Comparison of ENCODE assay signal across 25 cellular contexts in genomic region chr5:180050106-180050929, GRCh38. TPM values are rescaled to one million over a fixed set of nuclear protein-coding genes. Genes with fewer than 3 reads are reported as not detected.
DNase-seq lines count a peak whose midpoint lies in the region; ATAC-seq and TF ChIP-seq lines count a peak whose summit lies in the region.
"Had no signal": no experiment of that assay in that cellular context is flagged by ENCODE, and none has a peak within 500 bp of the region (broad histone marks: within the 10 kb centered on the region; RNA-seq: fewer than 3 reads in every experiment).

No MANE protein-coding gene starts in this region.

- H3K27ac ChIP-seq in body of pancreas, result peak overlapping the region in 3 of 4 donors; percentile 14 to 80 (median 66)
- H3K27ac ChIP-seq: lower lobe of right lung had no signal

- H3K9me3 ChIP-seq in Loucy (ENCODE audit: insufficient read depth, low read depth, low read length) (no peaks in the 10 kb centered on the region), body of pancreas (no peaks in the 10 kb centered on the region)
- H3K9me3 ChIP-seq: lower lobe of right lung had no signal

- no peak overlapping the region for H3K4me3 ChIP-seq in Loucy (ENCODE audit: low read length, poor library complexity, severe bottlenecking)
- no peak overlapping the region for H3K4me3 ChIP-seq in body of pancreas
- no peak overlapping the region for H3K4me3 ChIP-seq in H7 (ENCODE audit: insufficient read depth, low read depth, low read length)
- H3K4me3 ChIP-seq: lower lobe of right lung had no signal

- DNase-seq in G401 (ENCODE audit: low spot score), result peak; percentile 66
- DNase-seq in body of pancreas, result peak in 2 of 4 donors; percentile 15 to 33
- peak; percentile 73 for DNase-seq in left lobe of liver (ENCODE audit: low spot score)
- DNase-seq in H7, result no peak
- no peak for DNase-seq in activated naive CD4-positive, alpha-beta T cell treated with anti-CD3 and anti-CD28 coated beads, Interleukin-2, amount 50 U/mL, for 16 hours
- DNase-seq in activated CD4-positive, CD25-positive, alpha-beta regulatory T cell (lab: John Stamatoyannopoulos, UW), result no peak
- no peak for DNase-seq in stimulated activated CD8-positive, alpha-beta memory T cell treated with anti-CD3 and anti-CD28 coated beads, Interleukin-4, amount 100 ng/mL, for 48 hours
- DNase-seq: ACHN; activated CD4-positive, alpha-beta T cell treated with anti-CD3 and anti-CD28 coated beads for 48 hours; activated effector memory CD4-positive, alpha-beta T cell treated with anti-CD3 and anti-CD28 coated beads, Interleukin-2, amount 50 U/mL, for 16 hours; activated naive CD8-positive, alpha-beta T cell treated with anti-CD3 and anti-CD28 coated beads, Interleukin-2, amount 10 ng/mL, durations not matched to agents 7 days and 5 days; CD8-positive, alpha-beta memory T cell; central memory CD4-positive, alpha-beta T cell; DMS 273 treated with DMSO at 0.1 percent for 48 hours; EL; foreskin melanocyte; lower lobe of right lung; naive thymus-derived CD8-positive, alpha-beta T cell; NCI-H1930; NCI-H526; Right ventricle myocardium superior; stimulated activated naive B cell treated with anti-CD40 and anti-IgM and Interleukin-4, amounts not matched to agents 10 μg/mL and 1 μg/mL and 100 μg/mL, for 72 hours; T-helper 17 cell had no signal

- WGBS in body of pancreas, 2 donors, result 74 to 80% methylated on average over 7 to 9 of the region's 9 CpGs

- ATAC-seq in body of pancreas (no peak), left lobe of liver (peak; percentile 89)
- ATAC-seq: lower lobe of right lung; naive thymus-derived CD8-positive, alpha-beta T cell; SK-N-SH treated with all-trans-retinoic acid at 6 μM for 48 hours; stimulated activated naive B cell treated with anti-CD40 and anti-IgM and Interleukin-4, amounts not matched to agents 10 μg/mL and 1 μg/mL and 100 μg/mL, for 72 hours; T-helper 17 cell had no signal

- no peaks in the 10 kb centered on the region; the same call in 1 of the 2 replicates for H3K36me3 ChIP-seq in Loucy (ENCODE audit: insufficient read depth, low read length)
- H3K36me3 ChIP-seq in body of pancreas (replicated peaks in 1 of 2; ENCODE audit: insufficient read depth in 1 of 2, low read depth in 2 of 2), result no peaks in the 10 kb centered on the region
- H3K36me3 ChIP-seq in H7 (replicated peaks; ENCODE audit: control insufficient read depth, insufficient read depth, low read length), result no peaks in the 10 kb centered on the region; the same call in 1 of the 2 replicates
- H3K36me3 ChIP-seq: lower lobe of right lung had no signal

- H3K79me2 ChIP-seq in Loucy (ENCODE audit: insufficient read depth, low read length), result peaks cover 91% of the 10 kb centered on the region

- H3K4me2 ChIP-seq in Loucy (ENCODE audit: low read depth, low read length, poor library complexity, severe bottlenecking), result peak overlapping the region; percentile 64

- H2AFZ ChIP-seq in Loucy (ENCODE audit: low read length), result no peak overlapping the region

- H3K27me3 ChIP-seq in Loucy (ENCODE audit: insufficient read depth, low read length, poor library complexity, severe bottlenecking) (no peaks in the 10 kb centered on the region), body of pancreas (no peaks in the 10 kb centered on the region), H7 (ENCODE audit: control insufficient read depth, insufficient read depth, low read length) (no peaks in the 10 kb centered on the region)

- intact Hi-C loops in body of pancreas (cut with DNase I), result no loop called here

- H3K4me1 ChIP-seq in Loucy (ENCODE audit: insufficient read depth, low read length, poor library complexity, severe bottlenecking) (peaks cover 32% of the 10 kb centered on the region), body of pancreas (peaks cover 38% of the 10 kb centered on the region)

- H3K9me2 ChIP-seq in Loucy (replicated peaks; ENCODE audit: low read depth, low read length), result no peaks in the 10 kb centered on the region

- no peak for TF ChIP-seq CTCF in Loucy (conservative IDR thresholded peaks at IDR 0.05; ENCODE audit: low read length)
- no peak for TF ChIP-seq CTCF in body of pancreas (IDR thresholded peaks at IDR 0.05)

- TF ChIP-seq POLR2A in body of pancreas (IDR thresholded peaks at IDR 0.05), result no peak

- in situ Hi-C loops in G401 (cut with HindIII; ENCODE audit: low sequenced_read_pairs), result no loop called here

- no peaks in the 10 kb centered on the region for H3F3A ChIP-seq in Loucy (ENCODE audit: low read depth)

- peaks cover 23% of the 10 kb centered on the region for H4K20me1 ChIP-seq in Loucy (ENCODE audit: insufficient read depth, low read length, poor library complexity, severe bottlenecking)

- H3K9ac ChIP-seq in Loucy (ENCODE audit: low read depth, low read length, poor library complexity, severe bottlenecking), result peak overlapping the region; percentile 68

RNA-seq across cellular contexts. Expression of gene RNF130, which starts 21.2 kb away (rescaled TPM):
- total RNA-seq in G401 (2014; rRNA removed; shearing (Covaris generic)), result 54.9 and 67.9 TPM in 2 replicates
- total RNA-seq in body of pancreas, result 10 to 100 TPM; 32.3 to 58.9 TPM
- 102 TPM for total RNA-seq in left lobe of liver
- 123 and 154 TPM in 2 replicates for total RNA-seq in H7 (2014; rRNA removed; shearing (Covaris generic))

Comparison
In these comparisons a context has a peak if more than half of its experiments do, and no peak if none do; other contexts are left out.
1. DNase-seq: peak in G401 (single experiment) and left lobe of liver (single experiment); none in H7 (single experiment), activated naive CD4-positive, alpha-beta T cell treated with anti-CD3 and anti-CD28 coated beads, Interleukin-2, amount 50 U/mL, for 16 hours (single experiment), activated CD4-positive, CD25-positive, alpha-beta regulatory T cell (0 of 4) and stimulated activated CD8-positive, alpha-beta memory T cell treated with anti-CD3 and anti-CD28 coated beads, Interleukin-4, amount 100 ng/mL, for 48 hours (single experiment).